In genomic region chr15:50687302-50687902, GRCh38 we compare ENCODE assay signal across 8 cellular contexts. TPM values are rescaled to one million over a fixed set of nuclear protein-coding genes. Genes with fewer than 3 reads are reported as not detected.
DNase-seq lines count a peak whose midpoint lies in the region; ATAC-seq and TF ChIP-seq lines count a peak whose summit lies in the region.

No MANE protein-coding gene starts in this region.

- H3K36me3 ChIP-seq in ES-I3 (ENCODE audit: insufficient read depth, low read length) (no peaks in the 10 kb centered on the region), breast epithelium (no peaks in the 10 kb centered on the region), mucosa of stomach (ENCODE audit: control insufficient read depth, insufficient read depth, low read length) (no peaks in the 10 kb centered on the region)

- DNase-seq in breast epithelium (ENCODE audit: low spot score in 2 of 2) (no peak), GM03348 (ENCODE audit: low spot score) (no peak), NK-92 (lab: John Stamatoyannopoulos, UW; ENCODE audit: unreplicated experiment) (no peak), NCI-H1105 (lab: John Stamatoyannopoulos, UW) (no peak)

- peak overlapping the region; percentile 80 to 88 (median 81) for H3K4me3 ChIP-seq in breast epithelium
- H3K4me3 ChIP-seq in mucosa of stomach (ENCODE audit: low read length) = peak overlapping the region; percentile 98

- TF ChIP-seq POLR2A in breast epithelium (IDR thresholded peaks at IDR 0.05) = no peak

- H3K4me1 ChIP-seq in ES-I3 (ENCODE audit: insufficient read depth, low read length) (no peaks in the 10 kb centered on the region), breast epithelium (peaks cover 0 to 3% of the 10 kb centered on the region in 2 donors), mucosa of stomach (ENCODE audit: control insufficient read depth, insufficient read depth, low read length) (peaks cover 7% of the 10 kb centered on the region)

- intact Hi-C loops in breast epithelium (cut with DNase I; ENCODE audit: low total_unique reads) = loop anchor here (10.0 kb wide), 1 partner anchor 217 kb away; the partner anchor contains the start of gene AP4E1

- ATAC-seq in HG03280 (IDR thresholded peaks at IDR 0.05; ENCODE audit: unreplicated experiment) = peak; percentile 0
- ATAC-seq in HG03135 (IDR thresholded peaks at IDR 0.05; ENCODE audit: unreplicated experiment) = no peak

- peak overlapping the region; percentile 95 for H3K9ac ChIP-seq in ES-I3 (ENCODE audit: low read depth, low read length)
- peak overlapping the region; percentile 98 for H3K9ac ChIP-seq in mucosa of stomach (ENCODE audit: low read length)

- H3K27ac ChIP-seq in breast epithelium = peak overlapping the region; percentile 96

- H3K27me3 ChIP-seq in breast epithelium = no peaks in the 10 kb centered on the region
- H3K27me3 ChIP-seq in mucosa of stomach (ENCODE audit: control insufficient read depth, insufficient read depth, low read length) = no peaks in the 10 kb centered on the region

- no peak for TF ChIP-seq CTCF in breast epithelium (IDR thresholded peaks at IDR 0.05)

- no peaks in the 10 kb centered on the region for H3K9me3 ChIP-seq in ES-I3 (ENCODE audit: control insufficient read depth, insufficient read depth, low read length)
- no peaks in the 10 kb centered on the region for H3K9me3 ChIP-seq in breast epithelium
- H3K9me3 ChIP-seq in mucosa of stomach (ENCODE audit: control insufficient read depth, low read length) = no peaks in the 10 kb centered on the region

RNA-seq across cellular contexts. Expression of gene TRPM7, which starts 0.8 kb away (rescaled TPM):
- 10 to 100 TPM; 44.0 to 94.4 (median 66.2) TPM for total RNA-seq in breast epithelium
